ENCODE assay signal across 8 cellular contexts in genomic region chr2:150486539-150487484, GRCh38. TPM values are rescaled to one million over a fixed set of nuclear protein-coding genes. Genes with fewer than 3 reads are reported as not detected.
A peak's percentile ranks its signal among the peaks of the same experiment; 100 is the strongest.
DNase-seq lines count a peak whose midpoint lies in the region; ATAC-seq and TF ChIP-seq lines count a peak whose summit lies in the region.

No MANE protein-coding gene starts in this region.

- H3K4me3 Mint-ChIP-seq in activated naive CD4-positive, alpha-beta T cell treated with anti-CD3 and anti-CD28 coated beads, Interleukin-2, amount 10 ng/mL, durations not matched to agents 7 days and 5 days = no peak overlapping the region

- intact Hi-C loops in breast epithelium (cut with DNase I; ENCODE audit: low total_unique reads) = no loop called here
- intact Hi-C loops in left colon (cut with DNase I, micrococcal nuclease) = no loop called here

- H3K27ac Mint-ChIP-seq in activated naive CD4-positive, alpha-beta T cell treated with anti-CD3 and anti-CD28 coated beads, Interleukin-2, amount 10 ng/mL, durations not matched to agents 7 days and 5 days = no peak overlapping the region

- no peaks in the 10 kb centered on the region for H3K9me3 Mint-ChIP-seq in activated naive CD4-positive, alpha-beta T cell treated with anti-CD3 and anti-CD28 coated beads, Interleukin-2, amount 10 ng/mL, durations not matched to agents 7 days and 5 days

- H3K36me3 ChIP-seq in breast epithelium = no peaks in the 10 kb centered on the region
- no peaks in the 10 kb centered on the region for H3K36me3 ChIP-seq in thoracic aorta

- H3K27ac ChIP-seq in breast epithelium (peak overlapping the region; percentile 98), thoracic aorta (peak overlapping the region; percentile 99)

- H3K9me3 ChIP-seq in breast epithelium = no peaks in the 10 kb centered on the region
- no peaks in the 10 kb centered on the region for H3K9me3 ChIP-seq in thoracic aorta

- peaks cover 0 to 4% of the 10 kb centered on the region in 2 donors for H3K4me1 ChIP-seq in breast epithelium
- peaks cover 11 to 31% of the 10 kb centered on the region in 2 donors for H3K4me1 ChIP-seq in thoracic aorta (ENCODE audit: control insufficient read depth in 1 of 2, low read depth in 2 of 2)

- ATAC-seq in left colon (peak; percentile 31), thoracic aorta (ENCODE audit: insufficient number of reproducible peaks, low FRiP score, low read depth) (peak; percentile 1), GM21576 (IDR thresholded peaks at IDR 0.05; ENCODE audit: unreplicated experiment) (no peak)

- CTCF ChIA-PET in activated naive CD4-positive, alpha-beta T cell treated with anti-CD3 and anti-CD28 coated beads, Interleukin-2, amount 10 ng/mL, durations not matched to agents 7 days and 5 days (lab: Charles Lee) = no interaction called here

- H3K4me3 ChIP-seq in breast epithelium (peak overlapping the region; percentile 68 to 93 (median 82)), thoracic aorta (peak overlapping the region; percentile 86)

- peaks cover 1% of the 10 kb centered on the region for H3K36me3 Mint-ChIP-seq in activated naive CD4-positive, alpha-beta T cell treated with anti-CD3 and anti-CD28 coated beads, Interleukin-2, amount 10 ng/mL, durations not matched to agents 7 days and 5 days

- DNase-seq in EH (ENCODE audit: low read depth) (peak; percentile 50), NCI-H1105 (lab: John Stamatoyannopoulos, UW) (peak; percentile 19), breast epithelium (ENCODE audit: low spot score in 2 of 2) (peak in 1 of 2 donors; percentile 47), left colon (peak; percentile 41 to 55), thoracic aorta (ENCODE audit: low spot score) (no peak), HK-2 (ENCODE audit: unreplicated experiment) (no peak)
- no peak for DNase-seq in activated naive CD4-positive, alpha-beta T cell treated with anti-CD3 and anti-CD28 coated beads, Interleukin-2, amount 10 ng/mL, durations not matched to agents 7 days and 5 days

- peaks cover 9% of the 10 kb centered on the region for H3K4me1 Mint-ChIP-seq in activated naive CD4-positive, alpha-beta T cell treated with anti-CD3 and anti-CD28 coated beads, Interleukin-2, amount 10 ng/mL, durations not matched to agents 7 days and 5 days

- TF ChIP-seq CTCF in breast epithelium (IDR thresholded peaks at IDR 0.05) (no peak), thoracic aorta (IDR thresholded peaks at IDR 0.05) (peak; percentile 0)

- H3K27me3 ChIP-seq in breast epithelium (no peaks in the 10 kb centered on the region), thoracic aorta (replicated peaks; ENCODE audit: insufficient read depth) (no peaks in the 10 kb centered on the region)

- H3K27me3 Mint-ChIP-seq in activated naive CD4-positive, alpha-beta T cell treated with anti-CD3 and anti-CD28 coated beads, Interleukin-2, amount 10 ng/mL, durations not matched to agents 7 days and 5 days = peaks cover 42% of the 10 kb centered on the region

- peak; percentile 11 for TF ChIP-seq POLR2A in breast epithelium (IDR thresholded peaks at IDR 0.05)

RNA-seq across cellular contexts. Expression of gene RND3, which starts 0.7 kb away (rescaled TPM):
- total RNA-seq in breast epithelium (100 to 1,000 TPM in 1 of 3 donors, 10 to 100 TPM in 2; 89.1 to 105 (median 98.0) TPM), left colon (10 to 100 TPM; 41.8 to 77.8 TPM), thoracic aorta (100 to 1,000 TPM in 1 of 2 donors, 10 to 100 TPM in 1; 27.9 to 119 TPM)

Comparison
In these comparisons a context has a peak if more than half of its experiments do, and no peak if none do; other contexts are left out.
1. DNase-seq: peak in EH (single experiment), NCI-H1105 (single experiment) and left colon (2 of 2); none in thoracic aorta (single experiment), activated naive CD4-positive, alpha-beta T cell treated with anti-CD3 and anti-CD28 coated beads, Interleukin-2, amount 10 ng/mL, durations not matched to agents 7 days and 5 days (single experiment) and HK-2 (single experiment).